Comparison of ENCODE assay signal across 1 cellular context in genomic region chr2:232325324-232326273, GRCh38.
TF ChIP-seq lines count a peak whose summit lies in the region.

No MANE protein-coding gene starts in this region.

TF ChIP-seq in GM12878, 131 proteins besides CTCF, POLR2A, EP300 and RAD21 (continued from another document):
- TF ChIP-seq, protein P1, sequence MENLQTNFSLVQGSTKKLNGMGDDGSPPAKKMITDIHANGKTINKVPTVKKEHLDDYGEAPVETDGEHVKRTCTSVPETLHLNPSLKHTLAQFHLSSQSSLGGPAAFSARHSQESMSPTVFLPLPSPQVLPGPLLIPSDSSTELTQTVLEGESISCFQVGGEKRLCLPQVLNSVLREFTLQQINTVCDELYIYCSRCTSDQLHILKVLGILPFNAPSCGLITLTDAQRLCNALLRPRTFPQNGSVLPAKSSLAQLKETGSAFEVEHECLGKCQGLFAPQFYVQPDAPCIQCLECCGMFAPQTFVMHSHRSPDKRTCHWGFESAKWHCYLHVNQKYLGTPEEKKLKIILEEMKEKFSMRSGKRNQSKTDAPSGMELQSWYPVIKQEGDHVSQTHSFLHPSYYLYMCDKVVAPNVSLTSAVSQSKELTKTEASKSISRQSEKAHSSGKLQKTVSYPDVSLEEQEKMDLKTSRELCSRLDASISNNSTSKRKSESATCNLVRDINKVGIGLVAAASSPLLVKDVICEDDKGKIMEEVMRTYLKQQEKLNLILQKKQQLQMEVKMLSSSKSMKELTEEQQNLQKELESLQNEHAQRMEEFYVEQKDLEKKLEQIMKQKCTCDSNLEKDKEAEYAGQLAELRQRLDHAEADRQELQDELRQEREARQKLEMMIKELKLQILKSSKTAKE (IDR thresholded peaks at IDR 0.05; ENCODE audit: low read depth, poor library complexity, severe bottlenecking), result no peak
- TF ChIP-seq, protein P2, sequence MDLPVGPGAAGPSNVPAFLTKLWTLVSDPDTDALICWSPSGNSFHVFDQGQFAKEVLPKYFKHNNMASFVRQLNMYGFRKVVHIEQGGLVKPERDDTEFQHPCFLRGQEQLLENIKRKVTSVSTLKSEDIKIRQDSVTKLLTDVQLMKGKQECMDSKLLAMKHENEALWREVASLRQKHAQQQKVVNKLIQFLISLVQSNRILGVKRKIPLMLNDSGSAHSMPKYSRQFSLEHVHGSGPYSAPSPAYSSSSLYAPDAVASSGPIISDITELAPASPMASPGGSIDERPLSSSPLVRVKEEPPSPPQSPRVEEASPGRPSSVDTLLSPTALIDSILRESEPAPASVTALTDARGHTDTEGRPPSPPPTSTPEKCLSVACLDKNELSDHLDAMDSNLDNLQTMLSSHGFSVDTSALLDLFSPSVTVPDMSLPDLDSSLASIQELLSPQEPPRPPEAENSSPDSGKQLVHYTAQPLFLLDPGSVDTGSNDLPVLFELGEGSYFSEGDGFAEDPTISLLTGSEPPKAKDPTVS (IDR thresholded peaks at IDR 0.05; ENCODE audit: low read depth, low read length), result no peak
- no peak for TF ChIP-seq NFXL1 (IDR thresholded peaks at IDR 0.05; ENCODE audit: borderline replicate concordance)
- TF ChIP-seq BMI1 (IDR thresholded peaks at IDR 0.05; ENCODE audit: borderline replicate concordance), result no peak
- no peak for TF ChIP-seq SIX5 (IDR thresholded peaks at IDR 0.05; ENCODE audit: low read depth, low read length, severe bottlenecking)
- no peak for TF ChIP-seq SMAD5 (IDR thresholded peaks at IDR 0.05; ENCODE audit: low read depth)
- TF ChIP-seq IKZF2 (IDR thresholded peaks at IDR 0.05), result no peak
- TF ChIP-seq ZSCAN29 (IDR thresholded peaks at IDR 0.05), result no peak
